Comparison of ENCODE assay signal across 1 cellular context in the genomic region with DNA sequence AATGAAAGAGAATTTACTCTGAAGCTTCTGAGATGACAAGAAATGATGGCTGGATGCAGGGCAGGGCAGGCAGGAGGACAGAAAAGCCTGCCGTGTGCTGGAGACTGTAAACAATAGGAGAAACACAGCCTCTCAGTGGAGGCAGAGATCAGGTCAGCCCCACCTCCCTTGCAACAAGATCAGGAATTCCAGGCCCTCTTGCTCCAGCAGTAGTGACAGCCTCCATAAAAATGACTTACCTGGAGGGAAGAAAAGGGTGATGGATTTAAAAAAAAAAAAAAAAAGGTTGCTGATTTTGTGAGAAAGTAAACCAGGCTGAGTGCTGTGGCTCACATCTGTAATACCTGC.
TF ChIP-seq lines count a peak whose summit lies in the region.

No MANE protein-coding gene starts in this region.

TF ChIP-seq in HCT116, 20 proteins besides CTCF, POLR2A, EP300 and RAD21 (continued from another document):
- TF ChIP-seq, protein P1, sequence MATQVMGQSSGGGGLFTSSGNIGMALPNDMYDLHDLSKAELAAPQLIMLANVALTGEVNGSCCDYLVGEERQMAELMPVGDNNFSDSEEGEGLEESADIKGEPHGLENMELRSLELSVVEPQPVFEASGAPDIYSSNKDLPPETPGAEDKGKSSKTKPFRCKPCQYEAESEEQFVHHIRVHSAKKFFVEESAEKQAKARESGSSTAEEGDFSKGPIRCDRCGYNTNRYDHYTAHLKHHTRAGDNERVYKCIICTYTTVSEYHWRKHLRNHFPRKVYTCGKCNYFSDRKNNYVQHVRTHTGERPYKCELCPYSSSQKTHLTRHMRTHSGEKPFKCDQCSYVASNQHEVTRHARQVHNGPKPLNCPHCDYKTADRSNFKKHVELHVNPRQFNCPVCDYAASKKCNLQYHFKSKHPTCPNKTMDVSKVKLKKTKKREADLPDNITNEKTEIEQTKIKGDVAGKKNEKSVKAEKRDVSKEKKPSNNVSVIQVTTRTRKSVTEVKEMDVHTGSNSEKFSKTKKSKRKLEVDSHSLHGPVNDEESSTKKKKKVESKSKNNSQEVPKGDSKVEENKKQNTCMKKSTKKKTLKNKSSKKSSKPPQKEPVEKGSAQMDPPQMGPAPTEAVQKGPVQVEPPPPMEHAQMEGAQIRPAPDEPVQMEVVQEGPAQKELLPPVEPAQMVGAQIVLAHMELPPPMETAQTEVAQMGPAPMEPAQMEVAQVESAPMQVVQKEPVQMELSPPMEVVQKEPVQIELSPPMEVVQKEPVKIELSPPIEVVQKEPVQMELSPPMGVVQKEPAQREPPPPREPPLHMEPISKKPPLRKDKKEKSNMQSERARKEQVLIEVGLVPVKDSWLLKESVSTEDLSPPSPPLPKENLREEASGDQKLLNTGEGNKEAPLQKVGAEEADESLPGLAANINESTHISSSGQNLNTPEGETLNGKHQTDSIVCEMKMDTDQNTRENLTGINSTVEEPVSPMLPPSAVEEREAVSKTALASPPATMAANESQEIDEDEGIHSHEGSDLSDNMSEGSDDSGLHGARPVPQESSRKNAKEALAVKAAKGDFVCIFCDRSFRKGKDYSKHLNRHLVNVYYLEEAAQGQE (IDR thresholded peaks at IDR 0.05; ENCODE audit: low read depth) = no peak
- TF ChIP-seq SRF (IDR thresholded peaks at IDR 0.05; ENCODE audit: low read depth) (no peak), ZNF274 (IDR thresholded peaks at IDR 0.05; ENCODE audit: low read depth, low read length) (no peak), SIN3A (IDR thresholded peaks at IDR 0.05; ENCODE audit: low read depth) (no peak)
